In genomic region chr15:95254263-95254662, GRCh38 we compare ENCODE assay signal across 20 cellular contexts.
"Had no signal": no experiment of that assay in that cellular context is flagged by ENCODE, and none has a peak within 500 bp of the region (broad histone marks: within the 10 kb centered on the region; RNA-seq: fewer than 3 reads in every experiment).

No MANE protein-coding gene starts in this region.

- H3K9me3 ChIP-seq: lower lobe of right lung, thyroid gland had no signal

- H3K4me1 Mint-ChIP-seq: activated B cell treated with CpG ODN at 0.5 μM for 24 hours; naive thymus-derived CD4-positive, alpha-beta T cell had no signal

- H3K27me3 ChIP-seq: hepatocyte, thyroid gland had no signal

- H3K36me3 ChIP-seq: lower lobe of right lung, thyroid gland had no signal

- H3K4me3 ChIP-seq: hepatocyte, lower lobe of right lung, thyroid gland had no signal

- H3K27ac Mint-ChIP-seq: activated B cell treated with CpG ODN at 0.5 μM for 24 hours; activated naive CD8-positive, alpha-beta T cell treated with anti-CD3 and anti-CD28 coated beads, Interleukin-2, amount 10 ng/mL, durations not matched to agents 7 days and 5 days; naive thymus-derived CD4-positive, alpha-beta T cell; stimulated activated naive CD8-positive, alpha-beta T cell treated with anti-CD3 and anti-CD28 coated beads, Interleukin-15, Interleukin-2, amounts not matched to agents 100 ng/mL and 50 ng/mL, for 24 hours; T-cell; T-helper 2 cell treated with Interferon-gamma antibody and Interleukin-4, amounts not matched to agents 5 μg/mL and 100 μg/mL, for 36 hours had no signal

- H3K27ac ChIP-seq: hepatocyte, lower lobe of right lung, thyroid gland had no signal

- H3K4me1 ChIP-seq: thyroid gland had no signal

- ATAC-seq: lower lobe of right lung; naive thymus-derived CD4-positive, alpha-beta T cell; T-cell had no signal

- H3K4me3 Mint-ChIP-seq: activated B cell treated with CpG ODN at 0.5 μM for 24 hours; activated naive CD8-positive, alpha-beta T cell treated with anti-CD3 and anti-CD28 coated beads, Interleukin-2, amount 10 ng/mL, durations not matched to agents 7 days and 5 days; naive thymus-derived CD4-positive, alpha-beta T cell; stimulated activated naive CD8-positive, alpha-beta T cell treated with anti-CD3 and anti-CD28 coated beads, Interleukin-15, Interleukin-2, amounts not matched to agents 100 ng/mL and 50 ng/mL, for 24 hours; T-cell; T-helper 2 cell treated with Interferon-gamma antibody and Interleukin-4, amounts not matched to agents 5 μg/mL and 100 μg/mL, for 36 hours had no signal

- H2AFZ ChIP-seq: hepatocyte had no signal

- DNase-seq: activated B cell treated with CpG ODN at 0.5 μM for 24 hours; activated CD4-positive, alpha-beta T cell treated with anti-CD3 and anti-CD28 coated beads for 4 hours; activated CD4-positive, alpha-beta T cell treated with anti-CD3 and anti-CD28 coated beads, Interleukin-2, amount 50 U/mL, for 48 hours; activated naive CD4-positive, alpha-beta T cell treated with Interleukin-2 at 50 U/mL for 16 hours; activated naive CD8-positive, alpha-beta T cell treated with anti-CD3 and anti-CD28 coated beads, Interleukin-2, amount 10 ng/mL, durations not matched to agents 7 days and 5 days; activated T-cell treated with anti-CD3 and anti-CD28 coated beads, Interleukin-2, amount 50 U/mL, for 48 hours; amygdala; cortex of kidney; foreskin melanocyte; glutamatergic neuron; lower lobe of right lung; naive thymus-derived CD4-positive, alpha-beta T cell; substantia nigra; T-cell; thyroid gland had no signal

- FAIRE-seq: bronchial epithelial cell, TTC549 had no signal

- H3K9me3 Mint-ChIP-seq: activated naive CD8-positive, alpha-beta T cell treated with anti-CD3 and anti-CD28 coated beads, Interleukin-2, amount 10 ng/mL, durations not matched to agents 7 days and 5 days; naive thymus-derived CD4-positive, alpha-beta T cell; stimulated activated naive CD8-positive, alpha-beta T cell treated with anti-CD3 and anti-CD28 coated beads, Interleukin-15, Interleukin-2, amounts not matched to agents 100 ng/mL and 50 ng/mL, for 24 hours; T-cell; T-helper 2 cell treated with Interferon-gamma antibody and Interleukin-4, amounts not matched to agents 5 μg/mL and 100 μg/mL, for 36 hours had no signal

- H3K4me2 ChIP-seq: hepatocyte had no signal

- H3K79me2 ChIP-seq: hepatocyte had no signal

- H3K36me3 Mint-ChIP-seq: activated naive CD8-positive, alpha-beta T cell treated with anti-CD3 and anti-CD28 coated beads, Interleukin-2, amount 10 ng/mL, durations not matched to agents 7 days and 5 days; naive thymus-derived CD4-positive, alpha-beta T cell; T-cell had no signal
